ENCODE assay signal across 12 cellular contexts in the genomic region with DNA sequence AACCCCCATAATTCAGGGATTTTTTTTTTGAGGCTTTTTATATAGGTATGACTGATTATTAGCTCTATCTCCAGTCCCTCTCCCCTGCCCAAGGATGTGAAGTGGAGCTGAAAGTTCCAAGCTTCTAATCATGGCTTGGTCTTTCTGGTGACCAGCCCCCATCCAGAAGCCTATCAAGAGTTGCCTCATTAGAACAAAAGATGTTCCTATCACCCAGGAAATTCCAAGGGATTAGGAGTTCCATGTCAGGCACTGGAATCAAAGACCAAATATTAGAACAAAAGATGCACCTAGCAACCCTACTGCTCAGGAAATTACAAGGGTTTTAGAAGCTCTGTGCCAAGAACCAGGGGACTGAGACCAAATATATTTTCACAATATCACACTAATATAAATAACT. TPM values are rescaled to one million over a fixed set of nuclear protein-coding genes. Genes with fewer than 3 reads are reported as not detected.
DNase-seq lines count a peak whose midpoint lies in the region; ATAC-seq, FAIRE-seq and TF ChIP-seq lines count a peak whose summit lies in the region.
"Had no signal": no experiment of that assay in that cellular context is flagged by ENCODE, and none has a peak within 500 bp of the region (broad histone marks: within the 10 kb centered on the region; RNA-seq: fewer than 3 reads in every experiment).

No MANE protein-coding gene starts in this region.

- no peak overlapping the region for H3K18ac ChIP-seq in trophoblast cell (ENCODE audit: low read length)

- H2BK12ac ChIP-seq in trophoblast cell (ENCODE audit: low read length), result no peak overlapping the region

- no peak overlapping the region for H4K12ac ChIP-seq in trophoblast cell (ENCODE audit: low read depth, low read length)

- peak; percentile 29 for FAIRE-seq in keratinocyte (lab: Jason Lieb, UNC)
- FAIRE-seq: HepG2 had no signal

- no peak overlapping the region for H2AFZ ChIP-seq in keratinocyte (ENCODE audit: control insufficient read depth, low read length)
- no peak overlapping the region for H2AFZ ChIP-seq in trophoblast cell (ENCODE audit: insufficient read depth, low read length, poor library complexity)

- no peaks in the 10 kb centered on the region for H4K20me1 ChIP-seq in keratinocyte (ENCODE audit: control insufficient read depth, extremely low read depth, insufficient read depth, low read length)

- no peak overlapping the region for H4K91ac ChIP-seq in trophoblast cell (ENCODE audit: low read depth, low read length)

- H3K14ac ChIP-seq in trophoblast cell (ENCODE audit: low read length), result no peak overlapping the region

- peaks cover 58% of the 10 kb centered on the region for H3K4me1 ChIP-seq in A673 (ENCODE audit: insufficient read depth, low read length, poor library complexity, severe bottlenecking)
- H3K4me1 ChIP-seq in HUES64 (ENCODE audit: insufficient read depth, low read length), result peaks cover 43% of the 10 kb centered on the region
- H3K4me1 ChIP-seq in keratinocyte (ENCODE audit: control insufficient read depth, extremely low read depth, insufficient read depth, low read length), result no peaks in the 10 kb centered on the region
- no peaks in the 10 kb centered on the region for H3K4me1 ChIP-seq in trophoblast cell (ENCODE audit: control insufficient read depth in 1 of 2, insufficient read depth in 2 of 2, low read length in 2 of 2)

- no peak overlapping the region for H4K8ac ChIP-seq in trophoblast cell (ENCODE audit: low read depth, low read length)

- peaks cover 53% of the 10 kb centered on the region for H3K79me2 ChIP-seq in keratinocyte (ENCODE audit: control insufficient read depth, insufficient read depth, low read length)
- peaks cover 2% of the 10 kb centered on the region for H3K79me2 ChIP-seq in trophoblast cell (ENCODE audit: control insufficient read depth, insufficient read depth, low read length, poor library complexity)

- ATAC-seq in GM18873 (IDR thresholded peaks at IDR 0.05; ENCODE audit: low FRiP score, unreplicated experiment), result no peak
- ATAC-seq: HepG2 had no signal

- H3K4me3 ChIP-seq in A673 (ENCODE audit: low read depth, low read length, poor library complexity, severe bottlenecking) (no peak overlapping the region), HUES64 (ENCODE audit: low read length) (no peak overlapping the region), keratinocyte (ENCODE audit: control insufficient read depth in 2 of 3, extremely low read depth in 1 of 3, insufficient read depth in 2 of 3, low read depth in 1 of 3, low read length in 3 of 3) (no peak overlapping the region), trophoblast cell (ENCODE audit: low read depth, low read length) (no peak overlapping the region)
- H3K4me3 ChIP-seq: BLaER1 had no signal

- no peak overlapping the region for H2BK120ac ChIP-seq in trophoblast cell (ENCODE audit: insufficient read depth, low read length, poor library complexity)

- H3K9ac ChIP-seq in HUES64 (ENCODE audit: low read depth, low read length), result no peak overlapping the region
- no peak overlapping the region for H3K9ac ChIP-seq in keratinocyte (ENCODE audit: control insufficient read depth, extremely low read depth, insufficient read depth, low read length)
- no peak overlapping the region for H3K9ac ChIP-seq in trophoblast cell (ENCODE audit: low read length)
- H3K9ac ChIP-seq: BLaER1 had no signal

- POLR2A ChIA-PET in A673 (lab: Charles Lee; ENCODE audit: low non-redundant PET), result no interaction called here

- H3K79me1 ChIP-seq in trophoblast cell (ENCODE audit: low read length), result no peaks in the 10 kb centered on the region

- no peak overlapping the region for H2BK5ac ChIP-seq in trophoblast cell (ENCODE audit: low read depth, low read length, poor library complexity)

- CTCF ChIA-PET in A673 (lab: Charles Lee), result interaction anchor here (0.9 kb wide), 1 partner anchor 12 kb away, joined by 4 read pairs; no protein-coding TSS in a partner anchor

- H3K36me3 ChIP-seq in A673 (ENCODE audit: insufficient read depth, low read length, poor library complexity, severe bottlenecking) (no peaks in the 10 kb centered on the region), HUES64 (ENCODE audit: insufficient read depth, low read length) (no peaks in the 10 kb centered on the region), keratinocyte (ENCODE audit: control insufficient read depth in 2 of 2, extremely low read depth in 1 of 2, insufficient read depth in 2 of 2, low read length in 2 of 2) (no peaks in the 10 kb centered on the region), trophoblast cell (ENCODE audit: control insufficient read depth in 1 of 2, insufficient read depth in 2 of 2, low read length in 2 of 2) (no peaks in the 10 kb centered on the region)

- H3K4me2 ChIP-seq in keratinocyte (ENCODE audit: control insufficient read depth, extremely low read depth, insufficient read depth, low read depth, low read length), result no peak overlapping the region
- no peak overlapping the region for H3K4me2 ChIP-seq in trophoblast cell (ENCODE audit: low read length)
- H3K4me2 ChIP-seq: BLaER1 had no signal

- no peak overlapping the region for H2AK5ac ChIP-seq in trophoblast cell (ENCODE audit: low read length)

- no peaks in the 10 kb centered on the region for H3K9me1 ChIP-seq in keratinocyte (ENCODE audit: control insufficient read depth, extremely low read depth, insufficient read depth, low read length)

- dilution Hi-C loops in keratinocyte (cut with MboI; ENCODE audit: extremely low pct_ligation_motif_present, low sequenced_read_pairs), result no loop called here

- BruUV-seq in A673 (replicated peaks; lab: Mats Ljungman, UMichigan), result no TSS peak

- TF ChIP-seq CTCF in A673 (conservative IDR thresholded peaks at IDR 0.05; ENCODE audit: low read depth, low read length) (no peak), keratinocyte (optimal IDR thresholded peaks at IDR 0.05 in 1 of 3, IDR thresholded peaks at IDR 0.05 in 1 of 3, conservative IDR thresholded peaks at IDR 0.05 in 1 of 3; ENCODE audit: extremely low read depth in 1 of 3, insufficient read depth in 2 of 3, low read length in 3 of 3) (no peak)

- H3K4ac ChIP-seq in trophoblast cell (ENCODE audit: low read depth, low read length), result peak overlapping the region; percentile 75

- H3K9me3 ChIP-seq in A673 (ENCODE audit: low read depth, low read length, poor library complexity, severe bottlenecking), result no peaks in the 10 kb centered on the region
- H3K9me3 ChIP-seq in HUES64 (ENCODE audit: insufficient read depth, low read depth, low read length), result no peaks in the 10 kb centered on the region
- no peaks in the 10 kb centered on the region for H3K9me3 ChIP-seq in keratinocyte (ENCODE audit: control insufficient read depth, low read depth, low read length)
- H3K9me3 ChIP-seq in trophoblast cell (ENCODE audit: insufficient read depth, low read depth, low read length), result no peaks in the 10 kb centered on the region

- DNase-seq in A673 (ENCODE audit: low spot score) (peak; percentile 70), keratinocyte (ENCODE audit: low read depth, low spot score) (no peak), trophoblast cell (no peak), NCI-H446 treated with DMSO at 0.1 percent for 48 hours (lab: John Stamatoyannopoulos, UW) (no peak), anterior cingulate cortex (lab: John Stamatoyannopoulos, UW) (no peak)
- DNase-seq: AML-193; CD8-positive, alpha-beta memory T cell had no signal

- H3K27me3 ChIP-seq in A673 (replicated peaks; ENCODE audit: insufficient read depth, low read depth, low read length, poor library complexity) (no peaks in the 10 kb centered on the region), HUES64 (ENCODE audit: insufficient read depth, low read length) (no peaks in the 10 kb centered on the region), keratinocyte (ENCODE audit: control insufficient read depth, extremely low read depth, insufficient read depth, low read length) (no peaks in the 10 kb centered on the region), trophoblast cell (ENCODE audit: insufficient read depth, low read length) (no peaks in the 10 kb centered on the region)
- H3K27me3 ChIP-seq: BLaER1 had no signal

- intact Hi-C loops in A673 (cut with micrococcal nuclease; ENCODE audit: unreplicated experiment), result no loop called here

- H3K23ac ChIP-seq in trophoblast cell (ENCODE audit: low read length), result no peak overlapping the region

- peak overlapping the region; percentile 74 for H3K27ac ChIP-seq in A673 (ENCODE audit: low read depth, low read length, poor library complexity, severe bottlenecking)
- H3K27ac ChIP-seq in HUES64 (ENCODE audit: low read depth, low read length), result peak overlapping the region; percentile 11; the same call in 1 of the 2 replicates
- no peak overlapping the region for H3K27ac ChIP-seq in keratinocyte (ENCODE audit: control insufficient read depth, insufficient read depth, low read length)
- H3K27ac ChIP-seq in trophoblast cell (ENCODE audit: low read depth, low read length), result no peak overlapping the region
- H3K27ac ChIP-seq: 22Rv1, BLaER1 had no signal

RNA-seq across cellular contexts. Expression of a gene that starts 29.9 kb away (rescaled TPM):
- 97.4 and 108 TPM in 2 replicates for total RNA-seq in A673 (2021)
- 27.0 TPM for polyA plus RNA-seq in HUES64 (2013, experiment 1 of 2)
- 28.2 TPM for polyA plus RNA-seq in HUES64 (2013, experiment 2 of 2)
- polyA plus RNA-seq in keratinocyte, result 9.9 to 13.0 TPM (median 12.8 TPM) in 3 replicates
- 13.1 TPM for polyA plus RNA-seq in keratinocyte (2011; ENCODE audit: low read depth)
- 3.9 and 5.5 TPM in 2 replicates for polyA plus RNA-seq in keratinocyte (2011; cell fraction: cytosol; rRNA removed)
- polyA plus RNA-seq in keratinocyte (2011; cell fraction: nucleus; rRNA removed), result 31.9 and 34.2 TPM in 2 replicates
- 5.1 and 9.2 TPM in 2 replicates for polyA plus RNA-seq in keratinocyte (2012; ENCODE audit: low replicate concordance)
- polyA minus RNA-seq in keratinocyte, result 48.1 to 57.1 TPM (median 54.9 TPM) in 3 replicates
- polyA minus RNA-seq in keratinocyte (2011; cell fraction: cytosol; rRNA and poly(A)+ RNA removed), result 12.1 TPM
- 63.8 and 91.2 TPM in 2 replicates for polyA minus RNA-seq in keratinocyte (2011; cell fraction: nucleus; rRNA and poly(A)+ RNA removed)
- 10.0 and 10.6 TPM in 2 replicates for polyA plus RNA-seq in trophoblast cell (2013)

Comparison
In these comparisons a context has a peak if more than half of its experiments do, and no peak if none do; other contexts are left out.
1. H3K27ac ChIP-seq: peak in A673 (single experiment) and HUES64 (single experiment); none in keratinocyte (single experiment) and trophoblast cell (single experiment).